Comparison of ENCODE assay signal across 10 cellular contexts in genomic region chr4:6695660-6696581, GRCh38. TPM values are rescaled to one million over a fixed set of nuclear protein-coding genes. Genes with fewer than 3 reads are reported as not detected.
DNase-seq lines count a peak whose midpoint lies in the region; ATAC-seq and TF ChIP-seq lines count a peak whose summit lies in the region.
"Had no signal": no experiment of that assay in that cellular context is flagged by ENCODE, and none has a peak within 500 bp of the region (broad histone marks: within the 10 kb centered on the region; RNA-seq: fewer than 3 reads in every experiment).

No MANE protein-coding gene starts in this region.

- no peak for DNase-seq in activated CD4-positive, CD25-positive, alpha-beta regulatory T cell treated with anti-CD3 and anti-CD28 coated beads, Interleukin-2, amount 50 U/mL, for 72 hours
- DNase-seq in activated CD8-positive, alpha-beta memory T cell treated with anti-CD3 and anti-CD28 coated beads, Interleukin-2, amount 50 U/mL, for 48 hours: peak; percentile 71
- DNase-seq in iris pigment epithelial cell (ENCODE audit: low read depth): peak; percentile 50
- no peak for DNase-seq in upper lobe of left lung
- no peak for DNase-seq in glutamatergic neuron

- H3K27ac ChIP-seq in upper lobe of left lung: peak overlapping the region; percentile 73 to 87 (median 84)
- H3K27ac ChIP-seq: cardiac muscle cell had no signal

- TF ChIP-seq EP300 in upper lobe of left lung (IDR thresholded peaks at IDR 0.05): no peak

- peak overlapping the region in 1 of 4 donors; percentile 0 for H3K4me3 ChIP-seq in upper lobe of left lung
- H3K4me3 ChIP-seq: cardiac muscle cell had no signal

- peaks cover 2% of the 10 kb centered on the region for H3K9me3 Mint-ChIP-seq in glutamatergic neuron (ENCODE audit: unreplicated experiment)
- H3K9me3 Mint-ChIP-seq: IgD-negative memory B cell had no signal

- no peaks in the 10 kb centered on the region for H3K9me3 ChIP-seq in upper lobe of left lung

- H3K4me1 Mint-ChIP-seq in glutamatergic neuron (ENCODE audit: low read depth, unreplicated experiment): peaks cover 22% of the 10 kb centered on the region

- peak in 1 of 4 donors; percentile 18 for TF ChIP-seq POLR2A in upper lobe of left lung (IDR thresholded peaks at IDR 0.05)

- H3K4me1 ChIP-seq in upper lobe of left lung: peaks cover 24 to 52% (median 45%) of the 10 kb centered on the region in 4 donors

- WGBS in upper lobe of left lung, 2 donors: 52 to 57% methylated on average over 9 to 18 of the region's 18 CpGs

- peaks cover 0 to 12% (median 0%) of the 10 kb centered on the region in 4 donors for H3K36me3 ChIP-seq in upper lobe of left lung
- H3K36me3 ChIP-seq: cardiac muscle cell had no signal

- H3K27me3 ChIP-seq in upper lobe of left lung: no peaks in the 10 kb centered on the region
- H3K27me3 ChIP-seq: cardiac muscle cell had no signal

- no peak overlapping the region for H3K27ac Mint-ChIP-seq in glutamatergic neuron (ENCODE audit: unreplicated experiment)

- H3K36me3 Mint-ChIP-seq in glutamatergic neuron (ENCODE audit: unreplicated experiment): no peaks in the 10 kb centered on the region

- H3K4me3 Mint-ChIP-seq in glutamatergic neuron (ENCODE audit: unreplicated experiment): no peak overlapping the region

- peaks cover 5% of the 10 kb centered on the region for H3K27me3 Mint-ChIP-seq in glutamatergic neuron (ENCODE audit: unreplicated experiment)
- H3K27me3 Mint-ChIP-seq: IgD-negative memory B cell had no signal

- ATAC-seq in activated CD4-positive, CD25-positive, alpha-beta regulatory T cell treated with anti-CD3 and anti-CD28 coated beads, Interleukin-2, amount 50 U/mL, for 24 hours: peak; percentile 64 to 68
- ATAC-seq in upper lobe of left lung (ENCODE audit: low FRiP score in 2 of 2) (peak in 1 of 2 donors; percentile 68), GM18861 (IDR thresholded peaks at IDR 0.05; ENCODE audit: unreplicated experiment) (no peak), HG03442 (IDR thresholded peaks at IDR 0.05; ENCODE audit: unreplicated experiment) (no peak)

- TF ChIP-seq CTCF in upper lobe of left lung (IDR thresholded peaks at IDR 0.05): no peak
- no peak for TF ChIP-seq CTCF in glutamatergic neuron (IDR thresholded peaks at IDR 0.05; ENCODE audit: partially characterized antibody, unreplicated experiment)

RNA-seq across cellular contexts. Expression of gene S100P, which starts 2.2 kb away (rescaled TPM):
- total RNA-seq in upper lobe of left lung (10 to 100 TPM in 2 of 6 donors, 1 to 10 TPM in 2, not detected in 2; 4.1 to 22.4 (median 13.3) TPM), glutamatergic neuron (ENCODE audit: unreplicated experiment) (not detected)
- total RNA-seq: cardiac muscle cell had no signal

RNA-seq across cellular contexts. Expression of gene MRFAP1L1, which starts 13.7 kb away (rescaled TPM):
- total RNA-seq in upper lobe of left lung (10 to 100 TPM; 24.6 to 71.3 (median 50.8) TPM), glutamatergic neuron (ENCODE audit: unreplicated experiment) (66.1 TPM)

RNA-seq across cellular contexts. Expression of gene BLOC1S4, which starts 20.1 kb away (rescaled TPM):
- 10 to 100 TPM; 11.5 to 26.8 (median 15.3) TPM for total RNA-seq in upper lobe of left lung
- 22.5 TPM for total RNA-seq in glutamatergic neuron (ENCODE audit: unreplicated experiment)

RNA-seq across cellular contexts. Expression of gene MRFAP1, which starts 55.4 kb away (rescaled TPM):
- total RNA-seq in upper lobe of left lung (100 to 1,000 TPM; 129 to 256 (median 220) TPM), glutamatergic neuron (ENCODE audit: unreplicated experiment) (226 TPM)

Comparison
In these comparisons a context has a peak if more than half of its experiments do, and no peak if none do; other contexts are left out.
1. ATAC-seq: peak in activated CD4-positive, CD25-positive, alpha-beta regulatory T cell treated with anti-CD3 and anti-CD28 coated beads, Interleukin-2, amount 50 U/mL, for 24 hours (2 of 2); none in GM18861 (single experiment) and HG03442 (single experiment).
2. DNase-seq: peak in activated CD8-positive, alpha-beta memory T cell treated with anti-CD3 and anti-CD28 coated beads, Interleukin-2, amount 50 U/mL, for 48 hours (single experiment) and iris pigment epithelial cell (single experiment); none in activated CD4-positive, CD25-positive, alpha-beta regulatory T cell treated with anti-CD3 and anti-CD28 coated beads, Interleukin-2, amount 50 U/mL, for 72 hours (single experiment), upper lobe of left lung (0 of 2) and glutamatergic neuron (single experiment).